ENCODE assay signal across 1 cellular context in the genomic region with DNA sequence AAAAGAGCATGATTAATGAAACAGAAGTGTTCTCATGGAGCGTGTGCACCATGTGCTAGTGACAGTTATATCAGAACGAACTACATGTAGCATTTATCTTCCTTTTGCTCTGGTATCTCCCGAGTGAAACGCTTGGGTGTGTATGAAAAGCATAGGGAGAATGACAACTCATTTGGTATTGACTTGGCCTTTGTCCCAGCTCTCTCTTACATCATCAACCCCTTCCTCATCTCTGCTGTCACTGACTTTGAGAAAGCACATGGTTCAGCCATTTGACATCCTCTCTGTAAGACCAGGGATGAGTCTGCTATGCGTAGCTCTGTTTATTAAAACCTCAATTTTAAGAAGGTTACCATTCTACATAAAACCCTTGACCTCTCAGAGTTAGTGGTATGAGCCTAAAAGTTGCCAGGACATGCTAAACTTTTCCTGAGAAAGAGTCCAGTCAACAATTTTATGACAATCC.
A peak's percentile ranks its signal among the peaks of the same experiment; 100 is the strongest.
TF ChIP-seq lines count a peak whose summit lies in the region.

No MANE protein-coding gene starts in this region.

TF ChIP-seq in HepG2, 621 proteins besides CTCF, POLR2A, EP300 and RAD21 (continued from another document and continues in another):
- TF ChIP-seq, protein P1, sequence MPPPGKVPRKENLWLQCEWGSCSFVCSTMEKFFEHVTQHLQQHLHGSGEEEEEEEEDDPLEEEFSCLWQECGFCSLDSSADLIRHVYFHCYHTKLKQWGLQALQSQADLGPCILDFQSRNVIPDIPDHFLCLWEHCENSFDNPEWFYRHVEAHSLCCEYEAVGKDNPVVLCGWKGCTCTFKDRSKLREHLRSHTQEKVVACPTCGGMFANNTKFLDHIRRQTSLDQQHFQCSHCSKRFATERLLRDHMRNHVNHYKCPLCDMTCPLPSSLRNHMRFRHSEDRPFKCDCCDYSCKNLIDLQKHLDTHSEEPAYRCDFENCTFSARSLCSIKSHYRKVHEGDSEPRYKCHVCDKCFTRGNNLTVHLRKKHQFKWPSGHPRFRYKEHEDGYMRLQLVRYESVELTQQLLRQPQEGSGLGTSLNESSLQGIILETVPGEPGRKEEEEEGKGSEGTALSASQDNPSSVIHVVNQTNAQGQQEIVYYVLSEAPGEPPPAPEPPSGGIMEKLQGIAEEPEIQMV (CRISPR knock-in tag; IDR thresholded peaks at IDR 0.05; ENCODE audit: low read depth): 0 out of 2 replicates have a peak, but pooled peaks have one; percentile 11
- TF ChIP-seq MED1 (CRISPR knock-in tag; IDR thresholded peaks at IDR 0.05) (peak; percentile 70), ZNF460 (CRISPR knock-in tag; IDR thresholded peaks at IDR 0.05; ENCODE audit: borderline replicate concordance) (no peak), MEF2D (CRISPR knock-in tag; IDR thresholded peaks at IDR 0.05) (peak; percentile 63; the same call in 1 of the 2 replicates), ZFP90 (CRISPR knock-in tag; IDR thresholded peaks at IDR 0.05; ENCODE audit: borderline replicate concordance) (0 out of 2 replicates have a peak, but pooled peaks have one; percentile 69), FOXA3 (CRISPR knock-in tag; IDR thresholded peaks at IDR 0.05) (peak; percentile 73), TEAD3 (CRISPR knock-in tag; optimal IDR thresholded peaks at IDR 0.05; ENCODE audit: borderline replicate concordance) (peak; percentile 55), NFKBIZ (CRISPR knock-in tag; IDR thresholded peaks at IDR 0.05) (no peak; the same call in 1 of the 2 replicates), ZNF225 (CRISPR knock-in tag; IDR thresholded peaks at IDR 0.05) (no peak), ZNF160 (CRISPR knock-in tag; IDR thresholded peaks at IDR 0.05) (no peak), ZBTB7B (CRISPR knock-in tag; IDR thresholded peaks at IDR 0.05) (0 out of 2 replicates have a peak, but pooled peaks have one; percentile 32), HNF4G (IDR thresholded peaks at IDR 0.05; ENCODE audit: borderline replicate concordance, low read depth, low read length) (peak; percentile 12; the same call in 1 of the 2 replicates), HNF4G (CRISPR knock-in tag; IDR thresholded peaks at IDR 0.05; ENCODE audit: borderline replicate concordance, low read depth) (no peak), ZNF24 (IDR thresholded peaks at IDR 0.05) (no peak), ZNF232 (CRISPR knock-in tag; IDR thresholded peaks at IDR 0.05; ENCODE audit: borderline replicate concordance) (peak; percentile 49; the same call in 1 of the 2 replicates), PRPF4 (IDR thresholded peaks at IDR 0.05; ENCODE audit: low read depth, low read length, poor library complexity, severe bottlenecking) (no peak), ESRRA (CRISPR knock-in tag; IDR thresholded peaks at IDR 0.05; ENCODE audit: low read depth) (peak; percentile 10; the same call in 1 of the 2 replicates), ZNF737 (CRISPR knock-in tag; IDR thresholded peaks at IDR 0.05; ENCODE audit: borderline replicate concordance) (no peak), ZNF230 (CRISPR knock-in tag; IDR thresholded peaks at IDR 0.05) (0 out of 2 replicates have a peak, but pooled peaks have one; percentile 52), MTF1 (CRISPR knock-in tag; IDR thresholded peaks at IDR 0.05) (0 out of 2 replicates have a peak, but pooled peaks have one; percentile 56), NR2F2 (IDR thresholded peaks at IDR 0.05; ENCODE audit: borderline replicate concordance, low read depth) (no peak), ZNF549 (CRISPR knock-in tag; IDR thresholded peaks at IDR 0.05) (0 out of 2 replicates have a peak, but pooled peaks have one; percentile 21), ZNF616 (CRISPR knock-in tag; IDR thresholded peaks at IDR 0.05; ENCODE audit: low read depth) (0 out of 2 replicates have a peak, but pooled peaks have one; percentile 28), ZSCAN20 (CRISPR knock-in tag; IDR thresholded peaks at IDR 0.05; ENCODE audit: borderline replicate concordance) (0 out of 2 replicates have a peak, but pooled peaks have one; percentile 72)
- TF ChIP-seq, protein P2, sequence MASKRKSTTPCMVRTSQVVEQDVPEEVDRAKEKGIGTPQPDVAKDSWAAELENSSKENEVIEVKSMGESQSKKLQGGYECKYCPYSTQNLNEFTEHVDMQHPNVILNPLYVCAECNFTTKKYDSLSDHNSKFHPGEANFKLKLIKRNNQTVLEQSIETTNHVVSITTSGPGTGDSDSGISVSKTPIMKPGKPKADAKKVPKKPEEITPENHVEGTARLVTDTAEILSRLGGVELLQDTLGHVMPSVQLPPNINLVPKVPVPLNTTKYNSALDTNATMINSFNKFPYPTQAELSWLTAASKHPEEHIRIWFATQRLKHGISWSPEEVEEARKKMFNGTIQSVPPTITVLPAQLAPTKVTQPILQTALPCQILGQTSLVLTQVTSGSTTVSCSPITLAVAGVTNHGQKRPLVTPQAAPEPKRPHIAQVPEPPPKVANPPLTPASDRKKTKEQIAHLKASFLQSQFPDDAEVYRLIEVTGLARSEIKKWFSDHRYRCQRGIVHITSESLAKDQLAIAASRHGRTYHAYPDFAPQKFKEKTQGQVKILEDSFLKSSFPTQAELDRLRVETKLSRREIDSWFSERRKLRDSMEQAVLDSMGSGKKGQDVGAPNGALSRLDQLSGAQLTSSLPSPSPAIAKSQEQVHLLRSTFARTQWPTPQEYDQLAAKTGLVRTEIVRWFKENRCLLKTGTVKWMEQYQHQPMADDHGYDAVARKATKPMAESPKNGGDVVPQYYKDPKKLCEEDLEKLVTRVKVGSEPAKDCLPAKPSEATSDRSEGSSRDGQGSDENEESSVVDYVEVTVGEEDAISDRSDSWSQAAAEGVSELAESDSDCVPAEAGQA (IDR thresholded peaks at IDR 0.05; ENCODE audit: low read depth): 0 out of 2 replicates have a peak, but pooled peaks have one; percentile 37
- TF ChIP-seq, protein P2 (CRISPR knock-in tag; IDR thresholded peaks at IDR 0.05; ENCODE audit: borderline replicate concordance): no peak
- TF ChIP-seq, protein P3, sequence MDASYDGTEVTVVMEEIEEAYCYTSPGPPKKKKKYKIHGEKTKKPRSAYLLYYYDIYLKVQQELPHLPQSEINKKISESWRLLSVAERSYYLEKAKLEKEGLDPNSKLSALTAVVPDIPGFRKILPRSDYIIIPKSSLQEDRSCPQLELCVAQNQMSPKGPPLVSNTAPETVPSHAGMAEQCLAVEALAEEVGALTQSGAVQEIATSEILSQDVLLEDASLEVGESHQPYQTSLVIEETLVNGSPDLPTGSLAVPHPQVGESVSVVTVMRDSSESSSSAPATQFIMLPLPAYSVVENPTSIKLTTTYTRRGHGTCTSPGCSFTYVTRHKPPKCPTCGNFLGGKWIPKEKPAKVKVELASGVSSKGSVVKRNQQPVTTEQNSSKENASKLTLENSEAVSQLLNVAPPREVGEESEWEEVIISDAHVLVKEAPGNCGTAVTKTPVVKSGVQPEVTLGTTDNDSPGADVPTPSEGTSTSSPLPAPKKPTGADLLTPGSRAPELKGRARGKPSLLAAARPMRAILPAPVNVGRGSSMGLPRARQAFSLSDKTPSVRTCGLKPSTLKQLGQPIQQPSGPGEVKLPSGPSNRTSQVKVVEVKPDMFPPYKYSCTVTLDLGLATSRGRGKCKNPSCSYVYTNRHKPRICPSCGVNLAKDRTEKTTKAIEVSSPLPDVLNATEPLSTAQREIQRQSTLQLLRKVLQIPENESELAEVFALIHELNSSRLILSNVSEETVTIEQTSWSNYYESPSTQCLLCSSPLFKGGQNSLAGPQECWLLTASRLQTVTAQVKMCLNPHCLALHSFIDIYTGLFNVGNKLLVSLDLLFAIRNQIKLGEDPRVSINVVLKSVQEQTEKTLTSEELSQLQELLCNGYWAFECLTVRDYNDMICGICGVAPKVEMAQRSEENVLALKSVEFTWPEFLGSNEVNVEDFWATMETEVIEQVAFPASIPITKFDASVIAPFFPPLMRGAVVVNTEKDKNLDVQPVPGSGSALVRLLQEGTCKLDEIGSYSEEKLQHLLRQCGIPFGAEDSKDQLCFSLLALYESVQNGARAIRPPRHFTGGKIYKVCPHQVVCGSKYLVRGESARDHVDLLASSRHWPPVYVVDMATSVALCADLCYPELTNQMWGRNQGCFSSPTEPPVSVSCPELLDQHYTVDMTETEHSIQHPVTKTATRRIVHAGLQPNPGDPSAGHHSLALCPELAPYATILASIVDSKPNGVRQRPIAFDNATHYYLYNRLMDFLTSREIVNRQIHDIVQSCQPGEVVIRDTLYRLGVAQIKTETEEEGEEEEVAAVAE (CRISPR knock-in tag; IDR thresholded peaks at IDR 0.05; ENCODE audit: borderline replicate concordance): 0 out of 2 replicates have a peak, but pooled peaks have one; percentile 21
- TF ChIP-seq, protein P4, sequence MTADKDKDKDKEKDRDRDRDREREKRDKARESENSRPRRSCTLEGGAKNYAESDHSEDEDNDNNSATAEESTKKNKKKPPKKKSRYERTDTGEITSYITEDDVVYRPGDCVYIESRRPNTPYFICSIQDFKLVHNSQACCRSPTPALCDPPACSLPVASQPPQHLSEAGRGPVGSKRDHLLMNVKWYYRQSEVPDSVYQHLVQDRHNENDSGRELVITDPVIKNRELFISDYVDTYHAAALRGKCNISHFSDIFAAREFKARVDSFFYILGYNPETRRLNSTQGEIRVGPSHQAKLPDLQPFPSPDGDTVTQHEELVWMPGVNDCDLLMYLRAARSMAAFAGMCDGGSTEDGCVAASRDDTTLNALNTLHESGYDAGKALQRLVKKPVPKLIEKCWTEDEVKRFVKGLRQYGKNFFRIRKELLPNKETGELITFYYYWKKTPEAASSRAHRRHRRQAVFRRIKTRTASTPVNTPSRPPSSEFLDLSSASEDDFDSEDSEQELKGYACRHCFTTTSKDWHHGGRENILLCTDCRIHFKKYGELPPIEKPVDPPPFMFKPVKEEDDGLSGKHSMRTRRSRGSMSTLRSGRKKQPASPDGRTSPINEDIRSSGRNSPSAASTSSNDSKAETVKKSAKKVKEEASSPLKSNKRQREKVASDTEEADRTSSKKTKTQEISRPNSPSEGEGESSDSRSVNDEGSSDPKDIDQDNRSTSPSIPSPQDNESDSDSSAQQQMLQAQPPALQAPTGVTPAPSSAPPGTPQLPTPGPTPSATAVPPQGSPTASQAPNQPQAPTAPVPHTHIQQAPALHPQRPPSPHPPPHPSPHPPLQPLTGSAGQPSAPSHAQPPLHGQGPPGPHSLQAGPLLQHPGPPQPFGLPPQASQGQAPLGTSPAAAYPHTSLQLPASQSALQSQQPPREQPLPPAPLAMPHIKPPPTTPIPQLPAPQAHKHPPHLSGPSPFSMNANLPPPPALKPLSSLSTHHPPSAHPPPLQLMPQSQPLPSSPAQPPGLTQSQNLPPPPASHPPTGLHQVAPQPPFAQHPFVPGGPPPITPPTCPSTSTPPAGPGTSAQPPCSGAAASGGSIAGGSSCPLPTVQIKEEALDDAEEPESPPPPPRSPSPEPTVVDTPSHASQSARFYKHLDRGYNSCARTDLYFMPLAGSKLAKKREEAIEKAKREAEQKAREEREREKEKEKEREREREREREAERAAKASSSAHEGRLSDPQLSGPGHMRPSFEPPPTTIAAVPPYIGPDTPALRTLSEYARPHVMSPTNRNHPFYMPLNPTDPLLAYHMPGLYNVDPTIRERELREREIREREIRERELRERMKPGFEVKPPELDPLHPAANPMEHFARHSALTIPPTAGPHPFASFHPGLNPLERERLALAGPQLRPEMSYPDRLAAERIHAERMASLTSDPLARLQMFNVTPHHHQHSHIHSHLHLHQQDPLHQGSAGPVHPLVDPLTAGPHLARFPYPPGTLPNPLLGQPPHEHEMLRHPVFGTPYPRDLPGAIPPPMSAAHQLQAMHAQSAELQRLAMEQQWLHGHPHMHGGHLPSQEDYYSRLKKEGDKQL (CRISPR knock-in tag; IDR thresholded peaks at IDR 0.05; ENCODE audit: low read depth): no peak
- TF ChIP-seq, protein P5, sequence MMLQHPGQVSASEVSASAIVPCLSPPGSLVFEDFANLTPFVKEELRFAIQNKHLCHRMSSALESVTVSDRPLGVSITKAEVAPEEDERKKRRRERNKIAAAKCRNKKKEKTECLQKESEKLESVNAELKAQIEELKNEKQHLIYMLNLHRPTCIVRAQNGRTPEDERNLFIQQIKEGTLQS (CRISPR knock-in tag; IDR thresholded peaks at IDR 0.05): peak; percentile 91
- TF ChIP-seq, protein P6, sequence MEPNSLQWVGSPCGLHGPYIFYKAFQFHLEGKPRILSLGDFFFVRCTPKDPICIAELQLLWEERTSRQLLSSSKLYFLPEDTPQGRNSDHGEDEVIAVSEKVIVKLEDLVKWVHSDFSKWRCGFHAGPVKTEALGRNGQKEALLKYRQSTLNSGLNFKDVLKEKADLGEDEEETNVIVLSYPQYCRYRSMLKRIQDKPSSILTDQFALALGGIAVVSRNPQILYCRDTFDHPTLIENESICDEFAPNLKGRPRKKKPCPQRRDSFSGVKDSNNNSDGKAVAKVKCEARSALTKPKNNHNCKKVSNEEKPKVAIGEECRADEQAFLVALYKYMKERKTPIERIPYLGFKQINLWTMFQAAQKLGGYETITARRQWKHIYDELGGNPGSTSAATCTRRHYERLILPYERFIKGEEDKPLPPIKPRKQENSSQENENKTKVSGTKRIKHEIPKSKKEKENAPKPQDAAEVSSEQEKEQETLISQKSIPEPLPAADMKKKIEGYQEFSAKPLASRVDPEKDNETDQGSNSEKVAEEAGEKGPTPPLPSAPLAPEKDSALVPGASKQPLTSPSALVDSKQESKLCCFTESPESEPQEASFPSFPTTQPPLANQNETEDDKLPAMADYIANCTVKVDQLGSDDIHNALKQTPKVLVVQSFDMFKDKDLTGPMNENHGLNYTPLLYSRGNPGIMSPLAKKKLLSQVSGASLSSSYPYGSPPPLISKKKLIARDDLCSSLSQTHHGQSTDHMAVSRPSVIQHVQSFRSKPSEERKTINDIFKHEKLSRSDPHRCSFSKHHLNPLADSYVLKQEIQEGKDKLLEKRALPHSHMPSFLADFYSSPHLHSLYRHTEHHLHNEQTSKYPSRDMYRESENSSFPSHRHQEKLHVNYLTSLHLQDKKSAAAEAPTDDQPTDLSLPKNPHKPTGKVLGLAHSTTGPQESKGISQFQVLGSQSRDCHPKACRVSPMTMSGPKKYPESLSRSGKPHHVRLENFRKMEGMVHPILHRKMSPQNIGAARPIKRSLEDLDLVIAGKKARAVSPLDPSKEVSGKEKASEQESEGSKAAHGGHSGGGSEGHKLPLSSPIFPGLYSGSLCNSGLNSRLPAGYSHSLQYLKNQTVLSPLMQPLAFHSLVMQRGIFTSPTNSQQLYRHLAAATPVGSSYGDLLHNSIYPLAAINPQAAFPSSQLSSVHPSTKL (CRISPR knock-in tag; IDR thresholded peaks at IDR 0.05): peak; percentile 75
